8 cellular contexts compared by ENCODE assay signal in the genomic region with DNA sequence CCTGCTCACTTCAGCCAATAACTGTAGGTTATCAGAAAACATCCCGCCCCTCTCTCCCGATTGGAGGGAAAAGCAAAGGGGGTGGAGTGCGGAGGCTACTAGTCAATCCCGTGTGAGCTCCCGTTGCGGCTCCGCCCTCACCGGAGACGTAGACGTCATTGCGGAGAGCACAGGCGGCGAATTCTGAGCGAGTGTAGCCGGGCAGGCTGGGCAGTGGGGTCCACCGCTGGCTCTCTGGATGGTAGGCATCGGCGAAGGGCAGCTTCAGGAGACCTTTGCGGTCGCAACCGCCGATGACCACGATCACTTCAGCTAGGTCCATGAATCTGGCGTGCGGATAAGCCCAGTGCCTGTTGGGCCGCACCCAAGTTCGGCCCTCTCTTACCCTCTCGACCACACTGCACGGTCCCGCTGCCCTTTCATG. TPM values are rescaled to one million over a fixed set of nuclear protein-coding genes. Genes with fewer than 3 reads are reported as not detected.
A peak's percentile ranks its signal among the peaks of the same experiment; 100 is the strongest.
DNase-seq lines count a peak whose midpoint lies in the region; ATAC-seq, FAIRE-seq and TF ChIP-seq lines count a peak whose summit lies in the region.

No MANE protein-coding gene starts in this region.

- peaks cover under 1 to 16% (median 10%) of the 10 kb centered on the region in 11 experiments; a peak in 21 of 22 replicates for H3K36me3 ChIP-seq in BLaER1 treated with 17β-estradiol and CSF1 and Interleukin-3, amounts not matched to agents 10 nM and 100 nM
- H3K36me3 ChIP-seq in Peyer's patch = no peaks in the 10 kb centered on the region
- no peaks in the 10 kb centered on the region for H3K36me3 ChIP-seq in prostate gland

- ATAC-seq in activated naive CD4-positive, alpha-beta T cell treated with anti-CD3 and anti-CD28 coated beads, Interleukin-2, amount 50 U/mL, for 72 hours = peak; percentile 72 to 84

- peaks cover 4 to 9% of the 10 kb centered on the region in 2 donors for H3K9me3 Mint-ChIP-seq in activated naive CD4-positive, alpha-beta T cell treated with anti-CD3 and anti-CD28 coated beads, Interleukin-2, amount 50 U/mL, for 72 hours

- H3K9ac ChIP-seq in BLaER1 treated with 17β-estradiol and CSF1 and Interleukin-3, amounts not matched to agents 10 nM and 100 nM = peak overlapping the region in 2 of 11 experiments; percentile 38 to 46; a peak in 1 of 22 replicates

- peaks cover 60 to 67% (median 65%) of the 10 kb centered on the region in 11 experiments for H3K27me3 ChIP-seq in BLaER1 treated with 17β-estradiol and CSF1 and Interleukin-3, amounts not matched to agents 10 nM and 100 nM
- H3K27me3 ChIP-seq in Peyer's patch (peaks cover 0 to 8% of the 10 kb centered on the region in 2 donors), prostate gland (replicated peaks; ENCODE audit: insufficient read depth) (peaks cover 6% of the 10 kb centered on the region)

- H4K20me1 ChIP-seq in BLaER1 treated with 17β-estradiol and CSF1 and Interleukin-3, amounts not matched to agents 10 nM and 100 nM = peaks cover 0 to 45% (median 8%) of the 10 kb centered on the region in 11 experiments; a peak in 12 of 22 replicates

- FAIRE-seq in H54 (lab: Jason Lieb, UNC) = no peak

- WGBS in prostate gland = 14% methylated on average over 29 of the region's 30 CpGs

- DNase-seq in H54 (ENCODE audit: insufficient read length, low spot score) (peak; percentile 97), Peyer's patch (peak; percentile 45 to 89 (median 85)), glomerular endothelial cell (ENCODE audit: extremely low read depth, low read depth, low spot score) (peak; percentile 71), prostate gland (ENCODE audit: low spot score) (peak; percentile 78), ureter (ENCODE audit: low spot score) (peak; percentile 77), SW480 (ENCODE audit: low spot score) (no peak)
- DNase-seq in activated naive CD4-positive, alpha-beta T cell treated with anti-CD3 and anti-CD28 coated beads, Interleukin-2, amount 50 U/mL, for 72 hours (ENCODE audit: low spot score in 2 of 2) = peak in 1 of 2 donors; percentile 68

- H3K4me1 ChIP-seq in BLaER1 treated with 17β-estradiol and CSF1 and Interleukin-3, amounts not matched to agents 10 nM and 100 nM = peaks cover 5 to 27% (median 16%) of the 10 kb centered on the region in 10 experiments; a peak in 13 of 20 replicates
- H3K4me1 ChIP-seq in Peyer's patch (peaks cover 0 to 13% (median 9%) of the 10 kb centered on the region in 4 donors), prostate gland (replicated peaks) (peaks cover 4% of the 10 kb centered on the region)

- peaks cover 0 to 16% (median 6%) of the 10 kb centered on the region in 11 experiments; a peak in 13 of 22 replicates for H3K9me3 ChIP-seq in BLaER1 treated with 17β-estradiol and CSF1 and Interleukin-3, amounts not matched to agents 10 nM and 100 nM (replicated peaks in 1 of 11)
- H3K9me3 ChIP-seq in Peyer's patch = peaks cover 0 to 6% (median 0%) of the 10 kb centered on the region in 4 donors
- H3K9me3 ChIP-seq in prostate gland = no peaks in the 10 kb centered on the region

- TF ChIP-seq CTCF in Peyer's patch (IDR thresholded peaks at IDR 0.05) (no peak), prostate gland (IDR thresholded peaks at IDR 0.05) (no peak)

- no peak overlapping the region for H3K27ac ChIP-seq in BLaER1 treated with 17β-estradiol and CSF1 and Interleukin-3, amounts not matched to agents 10 nM and 100 nM
- H3K27ac ChIP-seq in Peyer's patch (no peak overlapping the region), prostate gland (no peak overlapping the region)

- H3K4me2 ChIP-seq in BLaER1 treated with 17β-estradiol and CSF1 and Interleukin-3, amounts not matched to agents 10 nM and 100 nM = peak overlapping the region; percentile 24 to 87 (median 65); a peak in 19 of 22 replicates

- intact Hi-C loops in prostate gland (cut with DNase I) = no loop called here

- TF ChIP-seq POLR2A in H54 (IDR thresholded peaks at IDR 0.05; ENCODE audit: low read depth, low read length) (peak; percentile 81), Peyer's patch (IDR thresholded peaks at IDR 0.05) (peak in 1 of 2 donors; percentile 41), prostate gland (IDR thresholded peaks at IDR 0.05) (peak; percentile 66)

- H3K27ac Mint-ChIP-seq in activated naive CD4-positive, alpha-beta T cell treated with anti-CD3 and anti-CD28 coated beads, Interleukin-2, amount 50 U/mL, for 72 hours = no peak overlapping the region

- H3K36me3 Mint-ChIP-seq in activated naive CD4-positive, alpha-beta T cell treated with anti-CD3 and anti-CD28 coated beads, Interleukin-2, amount 50 U/mL, for 72 hours = peaks cover 10 to 11% of the 10 kb centered on the region in 2 donors

- H3K4me3 ChIP-seq in BLaER1 treated with 17β-estradiol and CSF1 and Interleukin-3, amounts not matched to agents 10 nM and 100 nM = peak overlapping the region; percentile 34 to 66 (median 42); a peak in 16 of 20 replicates
- H3K4me3 ChIP-seq in Peyer's patch (peak overlapping the region; percentile 22 to 49 (median 30)), prostate gland (peak overlapping the region; percentile 13 to 24)

RNA-seq across cellular contexts. Expression of a gene that starts 4.7 kb away (rescaled TPM):
- 1 to 10 TPM in 1 of 4 donors, not detected in 3; 1.6 TPM for total RNA-seq in Peyer's patch
- total RNA-seq in activated naive CD4-positive, alpha-beta T cell treated with anti-CD3 and anti-CD28 coated beads, Interleukin-2, amount 50 U/mL, for 72 hours = under 1 TPM in 1 of 2 donors, not detected in 1; 0.89 TPM
- total RNA-seq in glomerular endothelial cell = 2.3 and 4.7 TPM in 2 replicates
- 10 to 100 TPM in 1 of 2 donors, under 1 TPM in 1; 0.46 to 28.4 TPM for total RNA-seq in prostate gland
- 1.5 TPM for total RNA-seq in ureter

RNA-seq across cellular contexts. Expression of a gene that starts 29.0 kb away (rescaled TPM):
- total RNA-seq in Peyer's patch = 1,000 to 10,000 TPM in 1 of 4 donors, 100 to 1,000 TPM in 3; 505 to 1,121 (median 614) TPM
- total RNA-seq in activated naive CD4-positive, alpha-beta T cell treated with anti-CD3 and anti-CD28 coated beads, Interleukin-2, amount 50 U/mL, for 72 hours = 1,000 to 10,000 TPM; 4,688 to 5,066 TPM
- total RNA-seq in glomerular endothelial cell = 1,563 and 2,693 TPM in 2 replicates
- 1,000 to 10,000 TPM in 1 of 2 donors, 100 to 1,000 TPM in 1; 890 to 1,636 TPM for total RNA-seq in prostate gland
- 3,031 TPM for total RNA-seq in ureter
